ENCODE assay signal across 16 cellular contexts in genomic region chr13:89686171-89686570, GRCh38.
DNase-seq lines count a peak whose midpoint lies in the region; TF ChIP-seq lines count a peak whose summit lies in the region.
"Had no signal": no experiment of that assay in that cellular context is flagged by ENCODE, and none has a peak within 500 bp of the region (broad histone marks: within the 10 kb centered on the region; RNA-seq: fewer than 3 reads in every experiment).

No MANE protein-coding gene starts in this region.

- no peak overlapping the region for H3K27ac ChIP-seq in brain microvascular endothelial cell
- H3K27ac ChIP-seq: A549; BLaER1 treated with 17β-estradiol and CSF1 and Interleukin-3, amounts not matched to agents 10 nM and 100 nM; C4-2B had no signal

- H3K36me3 ChIP-seq in brain microvascular endothelial cell (replicated peaks): no peaks in the 10 kb centered on the region
- H3K36me3 ChIP-seq: BLaER1 treated with 17β-estradiol and CSF1 and Interleukin-3, amounts not matched to agents 10 nM and 100 nM had no signal

- in situ Hi-C loops in brain microvascular endothelial cell (cut with HindIII; ENCODE audit: low pct_ligation_motif_present, low sequenced_read_pairs): no loop called here

- TF ChIP-seq CTCF in epithelial cell of esophagus (IDR thresholded peaks at IDR 0.05; ENCODE audit: insufficient read depth, low read depth, low read length, missing control alignments) (no peak), brain microvascular endothelial cell (IDR thresholded peaks at IDR 0.05; ENCODE audit: low read depth, low read length, missing control alignments) (no peak)

- H3K4me3 ChIP-seq in epithelial cell of esophagus (ENCODE audit: low read length) (no peak overlapping the region), brain microvascular endothelial cell (ENCODE audit: low read depth, low read length) (no peak overlapping the region)
- H3K4me3 ChIP-seq: A549; BLaER1 treated with 17β-estradiol and CSF1 and Interleukin-3, amounts not matched to agents 10 nM and 100 nM had no signal

- H3K27me3 ChIP-seq in brain microvascular endothelial cell (replicated peaks): no peaks in the 10 kb centered on the region
- H3K27me3 ChIP-seq: BLaER1 treated with 17β-estradiol and CSF1 and Interleukin-3, amounts not matched to agents 10 nM and 100 nM had no signal

- DNase-seq in epithelial cell of esophagus (ENCODE audit: low read depth): peak; percentile 13
- peak; percentile 4 for DNase-seq in kidney tubule cell (ENCODE audit: low spot score)
- peak; percentile 76 for DNase-seq in putamen (ENCODE audit: low spot score)
- DNase-seq in ecto neural progenitor cell (ENCODE audit: low spot score): no peak
- no peak for DNase-seq in NOMO-1 treated with DMSO at 0.1 percent for 48 hours (lab: John Stamatoyannopoulos, UW; ENCODE audit: unreplicated experiment)
- DNase-seq in brain microvascular endothelial cell: no peak
- DNase-seq: AML-193; Caco-2; Calu3; CD4-positive, alpha-beta T cell; CD8-positive, alpha-beta T cell; DMS79 treated with DMSO at 0.1 percent for 48 hours; GF-D8 had no signal

Comparison
In these comparisons a context has a peak if more than half of its experiments do, and no peak if none do; other contexts are left out.
1. DNase-seq: peak in epithelial cell of esophagus (single experiment), kidney tubule cell (single experiment) and putamen (single experiment); none in ecto neural progenitor cell (single experiment), NOMO-1 treated with DMSO at 0.1 percent for 48 hours (single experiment) and brain microvascular endothelial cell (single experiment).